Comparison of ENCODE assay signal across 1 cellular context in genomic region chr3:14513566-14514322, GRCh38.
TF ChIP-seq lines count a peak whose summit lies in the region.

No MANE protein-coding gene starts in this region.

TF ChIP-seq in IMR-90, 13 proteins besides CTCF, POLR2A, EP300 and RAD21 (continued from another document):
- TF ChIP-seq USF2 (IDR thresholded peaks at IDR 0.05; ENCODE audit: low read depth, low read length) (no peak), SMC3 (IDR thresholded peaks at IDR 0.05; ENCODE audit: low read depth, low read length) (no peak), MAFK (IDR thresholded peaks at IDR 0.05; ENCODE audit: low read depth, low read length) (no peak), MAZ (IDR thresholded peaks at IDR 0.05; ENCODE audit: borderline replicate concordance, low read depth, low read length) (no peak), RFX5 (IDR thresholded peaks at IDR 0.05; ENCODE audit: low read depth, low read length) (no peak), CEBPB (IDR thresholded peaks at IDR 0.05; ENCODE audit: low read depth, low read length) (no peak)
